ENCODE assay signal across 7 cellular contexts in the genomic region with DNA sequence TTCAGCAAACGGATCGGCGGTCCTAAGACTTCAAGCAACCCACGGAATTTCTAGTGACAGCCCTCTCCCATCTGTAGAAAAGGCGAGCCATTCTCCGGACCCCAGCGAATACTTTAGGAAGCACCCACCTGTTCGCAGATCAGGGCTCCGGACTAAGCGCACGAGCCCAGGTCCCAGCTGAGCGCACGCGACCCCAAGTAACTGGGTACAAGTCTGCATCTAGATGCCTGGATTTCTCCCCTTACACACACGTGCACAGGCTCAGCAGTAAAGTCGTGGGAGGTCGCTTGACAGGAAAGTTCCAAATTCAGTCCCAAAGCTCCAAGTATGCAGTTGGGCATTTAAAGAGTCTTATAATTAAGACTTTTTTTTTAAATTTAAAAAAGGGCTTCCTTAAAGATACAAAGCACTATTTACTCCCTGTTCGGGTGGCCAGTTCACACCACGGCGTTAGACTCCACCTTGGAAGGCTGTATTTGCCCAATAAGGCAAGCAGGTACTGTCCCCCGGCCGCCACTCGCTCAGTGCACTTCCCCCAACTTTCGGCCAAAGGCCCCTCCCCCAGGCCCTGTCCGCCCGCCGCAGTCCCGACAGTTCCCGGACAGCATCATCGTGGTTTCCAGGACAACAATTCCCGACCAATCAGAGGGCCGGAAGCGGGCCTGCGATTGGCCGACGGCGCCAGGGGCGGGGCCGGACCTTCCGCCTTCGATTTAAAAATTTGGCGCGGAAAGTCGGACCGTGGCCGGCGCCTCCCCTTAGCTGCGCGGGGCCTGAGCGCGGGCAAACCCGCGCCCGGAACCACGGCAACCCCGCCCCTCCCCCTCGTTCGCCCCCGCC. TPM values are rescaled to one million over a fixed set of nuclear protein-coding genes. Genes with fewer than 3 reads are reported as not detected.
A peak's percentile ranks its signal among the peaks of the same experiment; 100 is the strongest.
DNase-seq lines count a peak whose midpoint lies in the region; ATAC-seq, FAIRE-seq and TF ChIP-seq lines count a peak whose summit lies in the region.

A gene with protein sequence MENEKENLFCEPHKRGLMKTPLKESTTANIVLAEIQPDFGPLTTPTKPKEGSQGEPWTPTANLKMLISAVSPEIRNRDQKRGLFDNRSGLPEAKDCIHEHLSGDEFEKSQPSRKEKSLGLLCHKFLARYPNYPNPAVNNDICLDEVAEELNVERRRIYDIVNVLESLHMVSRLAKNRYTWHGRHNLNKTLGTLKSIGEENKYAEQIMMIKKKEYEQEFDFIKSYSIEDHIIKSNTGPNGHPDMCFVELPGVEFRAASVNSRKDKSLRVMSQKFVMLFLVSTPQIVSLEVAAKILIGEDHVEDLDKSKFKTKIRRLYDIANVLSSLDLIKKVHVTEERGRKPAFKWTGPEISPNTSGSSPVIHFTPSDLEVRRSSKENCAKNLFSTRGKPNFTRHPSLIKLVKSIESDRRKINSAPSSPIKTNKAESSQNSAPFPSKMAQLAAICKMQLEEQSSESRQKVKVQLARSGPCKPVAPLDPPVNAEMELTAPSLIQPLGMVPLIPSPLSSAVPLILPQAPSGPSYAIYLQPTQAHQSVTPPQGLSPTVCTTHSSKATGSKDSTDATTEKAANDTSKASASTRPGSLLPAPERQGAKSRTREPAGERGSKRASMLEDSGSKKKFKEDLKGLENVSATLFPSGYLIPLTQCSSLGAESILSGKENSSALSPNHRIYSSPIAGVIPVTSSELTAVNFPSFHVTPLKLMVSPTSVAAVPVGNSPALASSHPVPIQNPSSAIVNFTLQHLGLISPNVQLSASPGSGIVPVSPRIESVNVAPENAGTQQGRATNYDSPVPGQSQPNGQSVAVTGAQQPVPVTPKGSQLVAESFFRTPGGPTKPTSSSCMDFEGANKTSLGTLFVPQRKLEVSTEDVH (minus strand): TSS at position 526 of the 840 bp plus-strand sequence. CDS start 824 bp downstream, outside the sequence.

- H3K4me2 ChIP-seq in astrocyte (ENCODE audit: low read length) (peak within 1 kb of the TSS; percentile 98), hepatocyte (peak within 1 kb of the TSS; percentile 87)

- H3K4me1 Mint-ChIP-seq in T-helper 2 cell treated with Interferon-gamma antibody and Interleukin-4, amounts not matched to agents 5 μg/mL and 100 μg/mL, for 36 hours (ENCODE audit: low read depth) = peaks cover 38% of the 10 kb centered on the region
- peaks cover 10% of the 10 kb centered on the region for H3K4me1 Mint-ChIP-seq in astrocyte (ENCODE audit: low read depth, unreplicated experiment)

- H3K9me3 ChIP-seq in astrocyte (ENCODE audit: insufficient read depth, low read depth, low read length) (no peaks in the 10 kb centered on the region), hepatocyte (ENCODE audit: low read depth) (no peaks in the 10 kb centered on the region)

- peak within 1 kb of the TSS; percentile 86 for H3K27ac Mint-ChIP-seq in T-helper 2 cell treated with Interferon-gamma antibody and Interleukin-4, amounts not matched to agents 5 μg/mL and 100 μg/mL, for 36 hours
- H3K27ac Mint-ChIP-seq in astrocyte (ENCODE audit: unreplicated experiment) = no peak within 1 kb of the TSS

- H3K4me3 Mint-ChIP-seq in T-helper 2 cell treated with Interferon-gamma antibody and Interleukin-4, amounts not matched to agents 5 μg/mL and 100 μg/mL, for 36 hours = peak within 1 kb of the TSS; percentile 99
- H3K4me3 Mint-ChIP-seq in astrocyte (ENCODE audit: unreplicated experiment) = peak within 1 kb of the TSS; percentile 87

- H3K27ac ChIP-seq in astrocyte (ENCODE audit: low read depth, low read length) (peak within 1 kb of the TSS; percentile 7), hepatocyte (no peak within 1 kb of the TSS)

- peak within 1 kb of the TSS; percentile 75 for H3K9ac ChIP-seq in astrocyte (ENCODE audit: low read length)

- H3K9me2 ChIP-seq in hepatocyte (replicated peaks; ENCODE audit: insufficient read depth) = no peaks in the 10 kb centered on the region

- DNase-seq in GM18507 (ENCODE audit: extremely low spot score, insufficient read length, low read depth) (peak; percentile 97), NCI-H2029 (lab: John Stamatoyannopoulos, UW) (peak; percentile 96), astrocyte (ENCODE audit: low read depth) (peak; percentile 78), hepatocyte (ENCODE audit: low spot score) (peak; percentile 96), retina (peak; percentile 93)
- peak; percentile 95 for DNase-seq in T-helper 2 cell treated with Interferon-gamma antibody and Interleukin-4, amounts not matched to agents 5 μg/mL and 100 μg/mL, for 36 hours (ENCODE audit: low spot score)

- H3K4me3 ChIP-seq in astrocyte (ENCODE audit: insufficient read depth, low read depth, low read length) (peak within 1 kb of the TSS; percentile 84), hepatocyte (peak within 1 kb of the TSS; percentile 63)

- H3K36me3 ChIP-seq in astrocyte (ENCODE audit: insufficient read depth, low read length) (no peaks in the 10 kb centered on the region), hepatocyte (replicated peaks; ENCODE audit: insufficient read depth, low read depth) (no peaks in the 10 kb centered on the region)

- TF ChIP-seq CTCF in astrocyte (IDR thresholded peaks at IDR 0.05; ENCODE audit: insufficient read depth, low read depth, low read length) = no peak
- TF ChIP-seq CTCF in hepatocyte (IDR thresholded peaks at IDR 0.05; ENCODE audit: poor library complexity) = no peak

- ATAC-seq in HG02981 (IDR thresholded peaks at IDR 0.05; ENCODE audit: unreplicated experiment) = peak; percentile 89

- H3K36me3 Mint-ChIP-seq in T-helper 2 cell treated with Interferon-gamma antibody and Interleukin-4, amounts not matched to agents 5 μg/mL and 100 μg/mL, for 36 hours (ENCODE audit: low read depth) = peaks cover 42% of the 10 kb centered on the region
- H3K36me3 Mint-ChIP-seq in astrocyte (ENCODE audit: low read depth, unreplicated experiment) = no peaks in the 10 kb centered on the region

- H3K27me3 ChIP-seq in astrocyte (ENCODE audit: insufficient read depth, low read length) = peaks cover 21% of the 10 kb centered on the region
- peaks cover 12% of the 10 kb centered on the region for H3K27me3 ChIP-seq in hepatocyte

- no peaks in the 10 kb centered on the region for H4K20me1 ChIP-seq in astrocyte (ENCODE audit: insufficient read depth, low read length)
- no peaks in the 10 kb centered on the region for H4K20me1 ChIP-seq in hepatocyte (ENCODE audit: insufficient read depth, poor library complexity, severe bottlenecking)

- WGBS in hepatocyte (ENCODE audit: low lambda C conversion rate, missing lambda C conversion rate) = under 1% methylated on average over 42 of the region's 59 CpGs

- H3K4me1 ChIP-seq in astrocyte (ENCODE audit: insufficient read depth, low read length) (peaks cover 8% of the 10 kb centered on the region), hepatocyte (ENCODE audit: insufficient read depth) (peaks cover 24% of the 10 kb centered on the region)

- H3K79me2 ChIP-seq in astrocyte (ENCODE audit: insufficient read depth, low read length) (no peaks in the 10 kb centered on the region), hepatocyte (peaks cover 9% of the 10 kb centered on the region)

- no peaks in the 10 kb centered on the region for H3K9me3 Mint-ChIP-seq in T-helper 2 cell treated with Interferon-gamma antibody and Interleukin-4, amounts not matched to agents 5 μg/mL and 100 μg/mL, for 36 hours
- H3K9me3 Mint-ChIP-seq in astrocyte (ENCODE audit: unreplicated experiment) = no peaks in the 10 kb centered on the region

- peaks cover 3% of the 10 kb centered on the region for H3K27me3 Mint-ChIP-seq in T-helper 2 cell treated with Interferon-gamma antibody and Interleukin-4, amounts not matched to agents 5 μg/mL and 100 μg/mL, for 36 hours (ENCODE audit: low read depth)
- H3K27me3 Mint-ChIP-seq in astrocyte (ENCODE audit: low read depth, unreplicated experiment) = peaks cover 31% of the 10 kb centered on the region

- peak; percentile 93 for FAIRE-seq in GM18507 (lab: Jason Lieb, UNC)
- FAIRE-seq in astrocyte (lab: Jason Lieb, UNC) = no peak

- H2AFZ ChIP-seq in astrocyte (ENCODE audit: low read depth, low read length) = peak within 1 kb of the TSS; percentile 88
- peak within 1 kb of the TSS; percentile 65 for H2AFZ ChIP-seq in hepatocyte

RNA-seq across cellular contexts. Expression of the gene that starts here (rescaled TPM):
- total RNA-seq in astrocyte (0.17 and 0.27 TPM in 2 replicates), hepatocyte (2.1 and 2.3 TPM in 2 replicates)
- polyA plus RNA-seq in hepatocyte = 0.42 and 0.64 TPM in 2 replicates

Comparison
In these comparisons a context has a peak if more than half of its experiments do, and no peak if none do; other contexts are left out.
1. Peak in DNase-seq, H3K4me3 ChIP-seq, H3K27ac ChIP-seq, H3K9ac ChIP-seq and H3K4me2 ChIP-seq in astrocyte; RNA of the gene not detected or under 1 TPM.